ENCODE assay signal across 8 cellular contexts in the genomic region with DNA sequence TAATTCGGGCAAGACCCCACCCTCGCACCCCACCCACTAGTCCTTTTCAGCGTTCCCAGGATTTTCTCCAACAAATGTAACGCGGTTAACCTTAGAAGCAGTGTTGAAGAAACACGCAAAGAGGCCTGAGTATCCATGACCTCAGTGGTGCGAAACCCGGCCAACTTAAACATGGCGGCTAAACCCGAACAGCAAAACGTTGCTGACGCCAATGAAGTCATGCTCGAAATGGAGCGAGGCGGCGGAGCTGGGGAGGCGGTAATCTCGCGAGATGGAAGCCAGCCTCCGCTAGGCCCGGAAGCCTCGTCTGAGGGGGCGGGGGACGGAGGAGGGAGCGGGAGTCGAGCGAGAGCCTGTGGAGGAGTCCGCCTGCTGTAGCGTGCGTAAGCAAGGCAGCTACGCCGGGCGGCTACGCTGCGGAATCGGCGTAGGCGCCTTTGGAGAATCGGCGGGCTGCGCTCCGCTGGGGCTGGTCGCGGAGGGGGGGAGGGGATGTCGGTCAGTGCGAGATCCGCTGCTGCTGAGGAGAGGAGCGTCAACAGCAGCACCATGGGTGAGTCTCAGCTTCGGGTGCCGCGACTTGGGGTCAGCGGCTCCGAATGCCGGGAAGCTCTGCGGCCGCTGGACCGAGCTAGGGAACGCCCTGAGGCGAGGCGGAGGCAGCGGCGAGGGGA. TPM values are rescaled to one million over a fixed set of nuclear protein-coding genes. Genes with fewer than 3 reads are reported as not detected.
DNase-seq lines count a peak whose midpoint lies in the region; ATAC-seq and TF ChIP-seq lines count a peak whose summit lies in the region.

A gene (plus strand): TSS at position 340 of the 674 bp plus-strand sequence. CDS start 153 bp downstream, at position 493.

- TF ChIP-seq CTCF in progenitor cell of endocrine pancreas (IDR thresholded peaks at IDR 0.05; ENCODE audit: unreplicated experiment) = no peak

- H3K27ac Mint-ChIP-seq in T-helper 17 cell (peak within 1 kb of the TSS; percentile 96), progenitor cell of endocrine pancreas (peak within 1 kb of the TSS; percentile 100)

- no peaks in the 10 kb centered on the region for H3K9me3 Mint-ChIP-seq in progenitor cell of endocrine pancreas (ENCODE audit: low read depth)

- peak within 1 kb of the TSS; percentile 97 for H3K4me3 Mint-ChIP-seq in T-helper 17 cell
- H3K4me3 Mint-ChIP-seq in progenitor cell of endocrine pancreas (ENCODE audit: low read depth) = peak within 1 kb of the TSS; percentile 95

- ATAC-seq in HG02885 (IDR thresholded peaks at IDR 0.05; ENCODE audit: poor library complexity, unreplicated experiment) (peak; percentile 83), T-helper 17 cell (peak; percentile 92), left cardiac atrium (peak; percentile 98)

- DNase-seq in NCI-H1694 treated with DMSO at 0.1 percent for 48 hours (lab: John Stamatoyannopoulos, UW) (peak; percentile 96), T-helper 17 cell (peak; percentile 96 to 99 (median 98)), amygdala (lab: John Stamatoyannopoulos, UW) (peak; percentile 75 to 100 (median 98)), left cardiac atrium (peak; percentile 99), progenitor cell of endocrine pancreas (ENCODE audit: low spot score, unreplicated experiment) (peak; percentile 98), ureter (ENCODE audit: low spot score) (peak; percentile 99)

- peak; percentile 87 for TF ChIP-seq POLR2A in GM15510 (IDR thresholded peaks at IDR 0.05; ENCODE audit: borderline replicate concordance, extremely low read depth, insufficient read length)

- H3K4me1 Mint-ChIP-seq in T-helper 17 cell (peaks cover 36% of the 10 kb centered on the region), progenitor cell of endocrine pancreas (ENCODE audit: low read depth) (peaks cover 25% of the 10 kb centered on the region)

- H3K9me3 ChIP-seq in T-helper 17 cell (ENCODE audit: control insufficient read depth, low read length, poor library complexity, severe bottlenecking) = no peaks in the 10 kb centered on the region

- intact Hi-C loops in left cardiac atrium (cut with DNase I) = loop anchor here (5.0 to 10.0 kb wide), 4 partner anchors 74 to 104 kb away; no protein-coding TSS in a partner anchor

- peaks cover 7% of the 10 kb centered on the region for H3K36me3 Mint-ChIP-seq in T-helper 17 cell (ENCODE audit: low read depth)
- no peaks in the 10 kb centered on the region for H3K36me3 Mint-ChIP-seq in progenitor cell of endocrine pancreas (ENCODE audit: insufficient read depth)

- H3K27me3 Mint-ChIP-seq in T-helper 17 cell = no peaks in the 10 kb centered on the region
- no peaks in the 10 kb centered on the region for H3K27me3 Mint-ChIP-seq in progenitor cell of endocrine pancreas

RNA-seq across cellular contexts. Expression of the gene that starts here (rescaled TPM):
- 100 to 1,000 TPM; 191 to 220 TPM for total RNA-seq in T-helper 17 cell
- 100 to 1,000 TPM; 178 to 206 TPM for total RNA-seq in left cardiac atrium
- total RNA-seq in progenitor cell of endocrine pancreas = 174 and 175 TPM in 2 replicates
- 189 TPM for total RNA-seq in ureter

Comparison
In these comparisons a context has a peak if more than half of its experiments do, and no peak if none do; other contexts are left out.
1. Peak in every context shown above with its lines: DNase-seq and ATAC-seq.